1 cellular context compared by ENCODE assay signal in genomic region chr20:4507288-4507719, GRCh38.
TF ChIP-seq lines count a peak whose summit lies in the region.

No MANE protein-coding gene starts in this region.

TF ChIP-seq in SK-N-SH, 30 proteins besides CTCF, POLR2A, EP300 and RAD21 (continued from another document):
- TF ChIP-seq SIN3A (IDR thresholded peaks at IDR 0.05; ENCODE audit: borderline replicate concordance, low read depth, low read length), result no peak
- TF ChIP-seq GABPA (IDR thresholded peaks at IDR 0.05; ENCODE audit: low read depth), result no peak
- no peak for TF ChIP-seq USF2 (IDR thresholded peaks at IDR 0.05; ENCODE audit: borderline replicate concordance, low read depth, low read length)
- TF ChIP-seq, protein P1, sequence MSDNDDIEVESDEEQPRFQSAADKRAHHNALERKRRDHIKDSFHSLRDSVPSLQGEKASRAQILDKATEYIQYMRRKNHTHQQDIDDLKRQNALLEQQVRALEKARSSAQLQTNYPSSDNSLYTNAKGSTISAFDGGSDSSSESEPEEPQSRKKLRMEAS (IDR thresholded peaks at IDR 0.05; ENCODE audit: low read depth), result 0 out of 2 replicates have a peak, but pooled peaks have one; percentile 55
- TF ChIP-seq PBX3 (IDR thresholded peaks at IDR 0.05), result peak; percentile 71
- no peak for TF ChIP-seq RXRA (IDR thresholded peaks at IDR 0.05; ENCODE audit: borderline replicate concordance, low read depth)
- no peak for TF ChIP-seq RFX5 (IDR thresholded peaks at IDR 0.05; ENCODE audit: low read length)
- no peak for TF ChIP-seq ELF1 (IDR thresholded peaks at IDR 0.05)
- TF ChIP-seq, protein P2, sequence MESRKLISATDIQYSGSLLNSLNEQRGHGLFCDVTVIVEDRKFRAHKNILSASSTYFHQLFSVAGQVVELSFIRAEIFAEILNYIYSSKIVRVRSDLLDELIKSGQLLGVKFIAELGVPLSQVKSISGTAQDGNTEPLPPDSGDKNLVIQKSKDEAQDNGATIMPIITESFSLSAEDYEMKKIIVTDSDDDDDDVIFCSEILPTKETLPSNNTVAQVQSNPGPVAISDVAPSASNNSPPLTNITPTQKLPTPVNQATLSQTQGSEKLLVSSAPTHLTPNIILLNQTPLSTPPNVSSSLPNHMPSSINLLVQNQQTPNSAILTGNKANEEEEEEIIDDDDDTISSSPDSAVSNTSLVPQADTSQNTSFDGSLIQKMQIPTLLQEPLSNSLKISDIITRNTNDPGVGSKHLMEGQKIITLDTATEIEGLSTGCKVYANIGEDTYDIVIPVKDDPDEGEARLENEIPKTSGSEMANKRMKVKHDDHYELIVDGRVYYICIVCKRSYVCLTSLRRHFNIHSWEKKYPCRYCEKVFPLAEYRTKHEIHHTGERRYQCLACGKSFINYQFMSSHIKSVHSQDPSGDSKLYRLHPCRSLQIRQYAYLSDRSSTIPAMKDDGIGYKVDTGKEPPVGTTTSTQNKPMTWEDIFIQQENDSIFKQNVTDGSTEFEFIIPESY (IDR thresholded peaks at IDR 0.05; ENCODE audit: borderline replicate concordance, low read depth), result no peak
- no peak for TF ChIP-seq SMC3 (IDR thresholded peaks at IDR 0.05; ENCODE audit: low read depth, low read length)
- no peak for TF ChIP-seq EZH2phosphoT487 (IDR thresholded peaks at IDR 0.05; ENCODE audit: borderline replicate concordance, low read depth)
- TF ChIP-seq JUND (IDR thresholded peaks at IDR 0.05), result peak; percentile 32; the same call in 1 of the 2 replicates
